Comparison of ENCODE assay signal across 7 cellular contexts in the genomic region with DNA sequence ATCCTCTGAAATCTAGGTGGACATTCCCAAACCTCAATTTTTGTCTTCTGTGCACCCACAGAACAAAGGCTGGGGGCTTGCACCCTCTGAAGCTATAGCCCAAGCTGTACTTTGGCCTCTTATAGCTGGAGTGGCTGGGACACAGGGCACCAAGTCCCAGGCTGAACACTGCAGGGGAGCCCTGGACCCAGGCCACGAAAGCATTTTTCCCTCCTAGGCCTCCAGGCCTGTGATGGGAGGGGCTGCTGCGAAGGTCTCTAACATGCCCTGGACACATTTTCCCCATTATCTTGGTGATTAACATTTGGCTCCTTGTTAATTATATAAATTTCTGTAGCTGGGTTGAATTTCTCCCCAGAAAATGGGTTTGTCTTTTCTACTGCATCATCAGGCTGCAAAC.
"Had no signal": no experiment of that assay in that cellular context is flagged by ENCODE, and none has a peak within 500 bp of the region (broad histone marks: within the 10 kb centered on the region; RNA-seq: fewer than 3 reads in every experiment).

No MANE protein-coding gene starts in this region.

- H3K4me2 ChIP-seq: KMS-11 had no signal

- H3K27ac ChIP-seq: HL-60, KMS-11 had no signal

- DNase-seq: IMR-90, KBM-7, KG1 had no signal

- H3K9ac ChIP-seq: KMS-11 had no signal

- ATAC-seq: HepG2 had no signal

- FAIRE-seq: HepG2, HTR-8/SVneo had no signal
